Comparison of ENCODE assay signal across 21 cellular contexts in the genomic region with DNA sequence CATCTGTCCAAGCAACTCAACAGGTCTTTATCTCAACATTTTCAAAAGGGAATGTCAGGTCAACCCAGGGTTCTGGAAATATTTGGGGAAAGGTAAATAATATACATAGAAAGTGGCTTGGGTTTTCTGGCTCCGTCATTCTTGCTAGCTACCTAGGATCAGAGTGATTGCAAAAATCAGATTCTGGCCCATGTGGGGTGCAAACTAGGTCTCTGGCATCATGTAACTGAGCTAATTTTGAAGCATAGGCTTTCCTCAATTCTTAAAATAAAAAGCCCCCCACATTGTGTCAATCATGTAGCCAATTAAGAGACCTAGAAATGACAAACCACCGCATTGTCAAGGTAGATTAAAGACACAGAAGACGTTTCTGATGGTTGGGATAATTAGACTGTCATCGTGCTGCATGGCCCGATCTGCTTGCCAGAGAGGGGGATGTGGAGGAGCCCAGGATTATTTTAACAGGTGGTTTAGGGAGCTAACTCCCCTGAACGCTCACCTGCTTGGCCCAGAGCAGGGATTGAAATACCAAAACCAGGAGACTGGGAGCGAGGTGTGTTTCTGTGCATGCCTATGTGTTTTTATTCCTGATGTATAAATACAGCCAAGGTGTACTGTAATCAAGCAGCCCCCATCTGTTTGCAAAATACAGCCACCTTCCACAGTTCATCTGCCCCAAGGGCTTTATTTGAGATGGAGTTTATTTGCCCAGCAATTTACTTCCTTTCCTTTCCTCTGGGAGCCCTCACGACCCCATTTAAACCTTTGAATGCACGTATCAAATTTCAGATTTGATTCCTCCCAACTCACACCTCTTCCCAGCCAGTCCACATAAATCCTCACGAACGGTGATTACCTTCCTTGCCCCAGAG.
A peak's percentile ranks its signal among the peaks of the same experiment; 100 is the strongest.
DNase-seq lines count a peak whose midpoint lies in the region; ATAC-seq and TF ChIP-seq lines count a peak whose summit lies in the region.
"Had no signal": no experiment of that assay in that cellular context is flagged by ENCODE, and none has a peak within 500 bp of the region (broad histone marks: within the 10 kb centered on the region; RNA-seq: fewer than 3 reads in every experiment).

No MANE protein-coding gene starts in this region.

- no peaks in the 10 kb centered on the region for H4K20me1 ChIP-seq in OCI-LY7 (ENCODE audit: insufficient read depth, low read length)

- no TSS peak for BruUV-seq in OCI-LY7 (replicated peaks; lab: Mats Ljungman, UMichigan)

- H2AFZ ChIP-seq in OCI-LY7 (ENCODE audit: low read length) = 0 out of 2 replicates have a peak overlapping the region, but pooled peaks have one; percentile 10
- H2AFZ ChIP-seq: GM23338 had no signal

- CTCF ChIA-PET in OCI-LY7 (lab: Charles Lee; ENCODE audit: unreplicated experiment) = no interaction called here

- H3K4me3 ChIP-seq in OCI-LY7 (ENCODE audit: low read depth, low read length, poor library complexity, severe bottlenecking) (no peak overlapping the region), upper lobe of left lung (no peak overlapping the region)
- H3K4me3 ChIP-seq: GM23338 had no signal

- no peaks in the 10 kb centered on the region for H3K9me3 ChIP-seq in OCI-LY7 (ENCODE audit: low read length)
- no peaks in the 10 kb centered on the region for H3K9me3 ChIP-seq in upper lobe of left lung
- H3K9me3 ChIP-seq: testis had no signal

- no peak overlapping the region for H3K27ac ChIP-seq in OCI-LY7 (ENCODE audit: low read depth, low read length, poor library complexity, severe bottlenecking)
- H3K27ac ChIP-seq in upper lobe of left lung = no peak overlapping the region
- H3K27ac ChIP-seq: SK-N-MC, testis had no signal

- DNase-seq in DMS 273 (lab: John Stamatoyannopoulos, UW; ENCODE audit: unreplicated experiment) (peak; percentile 66), NCI-H1105 treated with DMSO at 0.1 percent for 48 hours (lab: John Stamatoyannopoulos, UW) (peak; percentile 97), NCI-H2171 treated with DMSO at 0.1 percent for 48 hours (lab: John Stamatoyannopoulos, UW) (peak; percentile 96), OCI-LY7 (ENCODE audit: low spot score) (no peak), AML-193 (lab: John Stamatoyannopoulos, UW) (no peak), upper lobe of left lung (no peak)
- DNase-seq: activated CD4-positive, alpha-beta T cell treated with anti-CD3 and anti-CD28 coated beads, Interleukin-2, amount 10 ng/mL, durations not matched to agents 24 days and 14 days; activated CD8-positive, alpha-beta memory T cell treated with anti-CD3 and anti-CD28 coated beads, Interleukin-2, amount 50 U/mL, for 48 hours; activated gamma-delta T cell; effector memory CD4-positive, alpha-beta T cell; GF-D8; KG1; NCI-H1694 treated with DMSO at 0.1 percent for 48 hours; T-helper 9 cell had no signal

- H3K36me3 ChIP-seq in OCI-LY7 (ENCODE audit: insufficient read depth, low read length) (no peaks in the 10 kb centered on the region), upper lobe of left lung (no peaks in the 10 kb centered on the region)

- ATAC-seq in upper lobe of left lung (ENCODE audit: low FRiP score in 2 of 2) = no peak
- ATAC-seq in HG03175 (IDR thresholded peaks at IDR 0.05; ENCODE audit: unreplicated experiment) = no peak
- no peak for ATAC-seq in HG02973 (IDR thresholded peaks at IDR 0.05; ENCODE audit: unreplicated experiment)
- ATAC-seq: natural killer cell treated with Interleukin-12 subunit alpha and Interleukin-12 subunit beta and Interleukin-15 and Interleukin-18, amount 100 ng/mL, for 72 hours had no signal

- POLR2A ChIA-PET in OCI-LY7 (lab: Charles Lee) = no interaction called here

- peaks cover 6% of the 10 kb centered on the region for H3K4me1 ChIP-seq in OCI-LY7 (ENCODE audit: insufficient read depth, low read length, poor library complexity, severe bottlenecking)
- no peaks in the 10 kb centered on the region for H3K4me1 ChIP-seq in upper lobe of left lung
- H3K4me1 ChIP-seq: testis had no signal

- no peak overlapping the region for H3K4me2 ChIP-seq in OCI-LY7 (ENCODE audit: low read length)
- H3K4me2 ChIP-seq: GM23338, smooth muscle cell had no signal

- no peak for TF ChIP-seq POLR2A in upper lobe of left lung (IDR thresholded peaks at IDR 0.05)

- H3K79me2 ChIP-seq in OCI-LY7 (ENCODE audit: insufficient read depth, low read depth, low read length) = no peaks in the 10 kb centered on the region

- intact Hi-C loops in OCI-LY7 (cut with micrococcal nuclease; ENCODE audit: unreplicated experiment) = loop anchor here (5.0 kb wide), 1 partner anchor 347 kb away; no protein-coding TSS in a partner anchor

- no peaks in the 10 kb centered on the region for H3K9me2 ChIP-seq in OCI-LY7 (ENCODE audit: insufficient read depth, low read length)

- H3K27me3 ChIP-seq in upper lobe of left lung = no peaks in the 10 kb centered on the region
- H3K27me3 ChIP-seq: testis had no signal

- TF ChIP-seq CTCF in OCI-LY7 (conservative IDR thresholded peaks at IDR 0.05; ENCODE audit: low read length) (no peak), upper lobe of left lung (IDR thresholded peaks at IDR 0.05) (no peak)

- TF ChIP-seq EP300 in upper lobe of left lung (IDR thresholded peaks at IDR 0.05) = no peak

- WGBS in upper lobe of left lung, 2 donors = 58 to 63% methylated on average over 11 of the region's 11 CpGs

Comparison
In these comparisons a context has a peak if more than half of its experiments do, and no peak if none do; other contexts are left out.
1. DNase-seq: peak in DMS 273 (single experiment), NCI-H1105 treated with DMSO at 0.1 percent for 48 hours (single experiment) and NCI-H2171 treated with DMSO at 0.1 percent for 48 hours (single experiment); none in OCI-LY7 (single experiment), AML-193 (0 of 2) and upper lobe of left lung (0 of 2).